7 cellular contexts compared by ENCODE assay signal in genomic region chr4:67288964-67289363, GRCh38.
DNase-seq lines count a peak whose midpoint lies in the region; ATAC-seq, FAIRE-seq and TF ChIP-seq lines count a peak whose summit lies in the region.

No MANE protein-coding gene starts in this region.

- TF ChIP-seq POLR2A in GM12891 (IDR thresholded peaks at IDR 0.05; ENCODE audit: low read depth, low read length), result no peak
- no peak for TF ChIP-seq POLR2A in H1 (IDR thresholded peaks at IDR 0.05; ENCODE audit: control extremely low read depth in 1 of 2, low read depth in 2 of 2, low read length in 2 of 2)
- TF ChIP-seq POLR2A in spleen (IDR thresholded peaks at IDR 0.05), result no peak

- no peak overlapping the region for H4K91ac ChIP-seq in H1 (replicated peaks; ENCODE audit: insufficient read length, low read length)

- H2AK5ac ChIP-seq in H1 (ENCODE audit: low read depth, low read length), result no peak overlapping the region

- no peak overlapping the region for H3K4me3 ChIP-seq in H1 (ENCODE audit: extremely low read depth in 1 of 4, insufficient read depth in 2 of 4, low read depth in 3 of 4, low read length in 4 of 4)
- no peak overlapping the region for H3K4me3 ChIP-seq in spleen
- no peak overlapping the region for H3K4me3 ChIP-seq in naive thymus-derived CD4-positive, alpha-beta T cell (ENCODE audit: low read length)

- H3K4me1 Mint-ChIP-seq in naive thymus-derived CD4-positive, alpha-beta T cell, result no peaks in the 10 kb centered on the region
- no peaks in the 10 kb centered on the region for H3K4me1 Mint-ChIP-seq in activated CD8-positive, alpha-beta memory T cell treated with anti-CD3 and anti-CD28 coated beads, Interleukin-2, amount 10 ng/mL, durations not matched to agents 7 days and 5 days

- POLR2A ChIA-PET in H1 (lab: Charles Lee; ENCODE audit: partially characterized antibody), result no interaction called here
- POLR2A ChIA-PET in naive thymus-derived CD4-positive, alpha-beta T cell (lab: Charles Lee), result no interaction called here

- intact Hi-C loops in spleen (cut with DNase I; ENCODE audit: low total_unique reads), result no loop called here
- intact Hi-C loops in naive thymus-derived CD4-positive, alpha-beta T cell (cut with micrococcal nuclease), result no loop called here

- no peaks in the 10 kb centered on the region for H3K23me2 ChIP-seq in H1 (ENCODE audit: low read depth, low read length)

- no peak overlapping the region for H2AFZ ChIP-seq in H1 (ENCODE audit: low read length)

- H4K5ac ChIP-seq in H1 (ENCODE audit: insufficient read length, low read depth, low read length), result no peak overlapping the region

- no peaks in the 10 kb centered on the region for H3K79me1 ChIP-seq in H1 (ENCODE audit: low read depth, low read length)

- TF ChIP-seq CTCF in H1 (IDR thresholded peaks at IDR 0.05; ENCODE audit: control extremely low read depth in 1 of 3, insufficient read depth in 1 of 3, low read depth in 1 of 3, low read length in 3 of 3) (peak; percentile 78 to 91 (median 87)), spleen (IDR thresholded peaks at IDR 0.05 in 8 of 11, conservative IDR thresholded peaks at IDR 0.05 in 3 of 11) (no peak)

- H3K36me3 Mint-ChIP-seq in naive thymus-derived CD4-positive, alpha-beta T cell, result no peaks in the 10 kb centered on the region
- no peaks in the 10 kb centered on the region for H3K36me3 Mint-ChIP-seq in activated CD8-positive, alpha-beta memory T cell treated with anti-CD3 and anti-CD28 coated beads, Interleukin-2, amount 10 ng/mL, durations not matched to agents 7 days and 5 days

- no peak overlapping the region for H3K56ac ChIP-seq in H1 (replicated peaks; ENCODE audit: insufficient read length, low read depth, low read length)

- H3K14ac ChIP-seq in H1 (ENCODE audit: insufficient read length), result no peak overlapping the region

- no peak overlapping the region for H2BK120ac ChIP-seq in H1 (replicated peaks; ENCODE audit: low read depth, low read length)

- DNase-seq in GM12891 (ENCODE audit: insufficient read length, low spot score) (peak; percentile 17), H4 (ENCODE audit: low spot score) (peak; percentile 49), NCI-H345 treated with DMSO at 0.1 percent for 48 hours (lab: John Stamatoyannopoulos, UW; ENCODE audit: unreplicated experiment) (peak; percentile 0), H1 (ENCODE audit: low read depth in 1 of 2, low spot score in 2 of 2) (peak; percentile 46 to 75), spleen (no peak)
- no peak for DNase-seq in naive thymus-derived CD4-positive, alpha-beta T cell
- DNase-seq in activated CD8-positive, alpha-beta memory T cell treated with anti-CD3 and anti-CD28 coated beads, Interleukin-2, amount 10 ng/mL, durations not matched to agents 7 days and 5 days, result no peak

- no peak overlapping the region for H2BK15ac ChIP-seq in H1 (ENCODE audit: low read length)

- no peak overlapping the region for H3K9ac ChIP-seq in H1 (replicated peaks in 1 of 4; ENCODE audit: extremely low read depth in 1 of 4, low read depth in 3 of 4, low read length in 3 of 4)

- H3K4me3 Mint-ChIP-seq in naive thymus-derived CD4-positive, alpha-beta T cell, result no peak overlapping the region
- H3K4me3 Mint-ChIP-seq in activated CD8-positive, alpha-beta memory T cell treated with anti-CD3 and anti-CD28 coated beads, Interleukin-2, amount 10 ng/mL, durations not matched to agents 7 days and 5 days, result no peak overlapping the region

- no peak overlapping the region for H3K4ac ChIP-seq in H1 (replicated peaks; ENCODE audit: insufficient read length, low read depth, low read length)

- no peak overlapping the region for H3K27ac Mint-ChIP-seq in naive thymus-derived CD4-positive, alpha-beta T cell
- no peak overlapping the region for H3K27ac Mint-ChIP-seq in activated CD8-positive, alpha-beta memory T cell treated with anti-CD3 and anti-CD28 coated beads, Interleukin-2, amount 10 ng/mL, durations not matched to agents 7 days and 5 days

- no peak overlapping the region for H4K8ac ChIP-seq in H1 (ENCODE audit: extremely low read depth, insufficient read depth, low read length)

- H3K4me2 ChIP-seq in H1 (ENCODE audit: insufficient read depth in 1 of 2, low read depth in 2 of 2, low read length in 2 of 2), result no peak overlapping the region

- no peaks in the 10 kb centered on the region for H3K27me3 ChIP-seq in H1 (replicated peaks in 1 of 4; ENCODE audit: control insufficient read depth in 3 of 4, extremely low read depth in 1 of 4, insufficient read depth in 3 of 4, low read length in 3 of 4)
- H3K27me3 ChIP-seq in spleen (replicated peaks in 1 of 7), result no peaks in the 10 kb centered on the region
- H3K27me3 ChIP-seq in naive thymus-derived CD4-positive, alpha-beta T cell (ENCODE audit: control insufficient read depth in 2 of 2, insufficient read depth in 2 of 2, low read length in 2 of 2), result no peaks in the 10 kb centered on the region

- no peak for ATAC-seq in naive thymus-derived CD4-positive, alpha-beta T cell
- ATAC-seq in activated CD8-positive, alpha-beta memory T cell treated with anti-CD3 and anti-CD28 coated beads, Interleukin-2, amount 10 ng/mL, durations not matched to agents 7 days and 5 days, result no peak

- H4K20me1 ChIP-seq in H1 (replicated peaks in 1 of 2; ENCODE audit: control insufficient read depth in 1 of 2, insufficient read depth in 2 of 2, low read length in 2 of 2), result no peaks in the 10 kb centered on the region

- H3K79me2 ChIP-seq in H1 (ENCODE audit: control insufficient read depth in 1 of 2, insufficient read depth in 2 of 2, low read length in 2 of 2), result no peaks in the 10 kb centered on the region

- H3K9me3 Mint-ChIP-seq in naive thymus-derived CD4-positive, alpha-beta T cell, result peaks cover 0 to 11% (median 0%) of the 10 kb centered on the region in 11 donors
- no peaks in the 10 kb centered on the region for H3K9me3 Mint-ChIP-seq in activated CD8-positive, alpha-beta memory T cell treated with anti-CD3 and anti-CD28 coated beads, Interleukin-2, amount 10 ng/mL, durations not matched to agents 7 days and 5 days (ENCODE audit: low read depth)

- peak; percentile 93 to 94 for TF ChIP-seq RAD21 in H1 (IDR thresholded peaks at IDR 0.05 in 1 of 2, conservative IDR thresholded peaks at IDR 0.05 in 1 of 2; ENCODE audit: low read depth in 2 of 2, low read length in 2 of 2)

- peaks cover 0 to 6% (median 0%) of the 10 kb centered on the region in 4 experiments; a peak in 1 of 8 replicates for H3K36me3 ChIP-seq in H1 (ENCODE audit: control insufficient read depth in 2 of 4, insufficient read depth in 4 of 4, low read length in 3 of 4)
- no peaks in the 10 kb centered on the region for H3K36me3 ChIP-seq in spleen
- no peaks in the 10 kb centered on the region for H3K36me3 ChIP-seq in naive thymus-derived CD4-positive, alpha-beta T cell (ENCODE audit: control insufficient read depth in 2 of 3, insufficient read depth in 3 of 3, low read length in 3 of 3)

- no peak overlapping the region for H3K18ac ChIP-seq in H1 (ENCODE audit: extremely low read depth, low read length)

- H3K4me1 ChIP-seq in H1 (replicated peaks in 1 of 4; ENCODE audit: control insufficient read depth in 3 of 4, insufficient read depth in 4 of 4, low read length in 3 of 4), result peaks cover 0 to 4% (median 2%) of the 10 kb centered on the region in 4 experiments; a peak in 2 of 7 replicates
- no peaks in the 10 kb centered on the region for H3K4me1 ChIP-seq in spleen
- no peaks in the 10 kb centered on the region for H3K4me1 ChIP-seq in naive thymus-derived CD4-positive, alpha-beta T cell (ENCODE audit: control insufficient read depth in 2 of 2, insufficient read depth in 2 of 2, low read length in 2 of 2)

- CTCF ChIA-PET in H1 (lab: Charles Lee; ENCODE audit: partially characterized antibody), result interaction anchor here (0.7 to 3.2 kb wide), 26 partner anchors 9 to 529 kb away, joined by 3 to 15 read pairs (median 4); no protein-coding TSS in a partner anchor
- CTCF ChIA-PET in naive thymus-derived CD4-positive, alpha-beta T cell (lab: Charles Lee), result no interaction called here
- CTCF ChIA-PET in activated CD8-positive, alpha-beta memory T cell treated with anti-CD3 and anti-CD28 coated beads, Interleukin-2, amount 10 ng/mL, durations not matched to agents 7 days and 5 days (lab: Charles Lee), result interaction anchor here (1.3 kb wide), 1 partner anchor 42 kb away, joined by 4 read pairs; no protein-coding TSS in a partner anchor

- no peak overlapping the region for H2BK5ac ChIP-seq in H1 (ENCODE audit: low read depth, low read length)

- no peak for TF ChIP-seq EP300 in H1 (IDR thresholded peaks at IDR 0.05; ENCODE audit: borderline replicate concordance in 1 of 2, low read depth in 2 of 2, low read length in 2 of 2)

- H3K27ac ChIP-seq in H1 (ENCODE audit: low read depth, low read length), result no peak overlapping the region
- no peak overlapping the region for H3K27ac ChIP-seq in spleen
- no peak overlapping the region for H3K27ac ChIP-seq in naive thymus-derived CD4-positive, alpha-beta T cell (ENCODE audit: low read depth, low read length)

- FAIRE-seq in GM12891 (lab: Jason Lieb, UNC) (peak; percentile 52), H1 (lab: Jason Lieb, UNC) (peak; percentile 90)

- peaks cover 0 to 5% (median 3%) of the 10 kb centered on the region in 5 donors for H3K27me3 Mint-ChIP-seq in naive thymus-derived CD4-positive, alpha-beta T cell
- H3K27me3 Mint-ChIP-seq in activated CD8-positive, alpha-beta memory T cell treated with anti-CD3 and anti-CD28 coated beads, Interleukin-2, amount 10 ng/mL, durations not matched to agents 7 days and 5 days, result no peaks in the 10 kb centered on the region

- WGBS in H1 (ENCODE audit: extremely low coverage in 1 of 2, insufficient coverage in 1 of 2, insufficient read length in 1 of 2, insufficient replicate concordance in 2 of 2, low coverage in 1 of 2, low lambda C conversion rate in 2 of 2, missing lambda C conversion rate in 1 of 2), 2 experiments, result 72% methylated on average over 4 of the region's 4 CpGs; no CpG with 5 or more reads in 1 of the 2 experiments
- whole genome bisulfite sequencing in spleen, 5 donors, result 59 to 64% (median 61%) methylated on average over 4 of the region's 4 CpGs

- H3K23ac ChIP-seq in H1 (ENCODE audit: insufficient read length), result no peak overlapping the region

- H2BK12ac ChIP-seq in H1 (ENCODE audit: low read depth, low read length), result no peak overlapping the region

- no peak overlapping the region for H2BK20ac ChIP-seq in H1 (ENCODE audit: low read length)

- H3K9me3 ChIP-seq in H1 (ENCODE audit: insufficient read depth in 2 of 2, low read depth in 1 of 2, low read length in 1 of 2), result peaks cover 0 to 16% of the 10 kb centered on the region in 2 experiments; a peak in 2 of 4 replicates
- H3K9me3 ChIP-seq in spleen, result peaks cover 0 to 9% (median 0%) of the 10 kb centered on the region in 8 donors
- H3K9me3 ChIP-seq in naive thymus-derived CD4-positive, alpha-beta T cell (ENCODE audit: control insufficient read depth in 2 of 3, low read length in 3 of 3), result no peaks in the 10 kb centered on the region

TF ChIP-seq in GM12891, 5 proteins besides CTCF, POLR2A, EP300 and RAD21 (continues in another document):
- TF ChIP-seq POLR2AphosphoS5 (IDR thresholded peaks at IDR 0.05; ENCODE audit: low read depth, low read length), result no peak
- TF ChIP-seq SPI1 (IDR thresholded peaks at IDR 0.05; ENCODE audit: low read depth, low read length), result no peak
- TF ChIP-seq POU2F2 (IDR thresholded peaks at IDR 0.05; ENCODE audit: low read depth, low read length), result no peak

TF ChIP-seq in H1, 55 proteins besides CTCF, POLR2A, EP300 and RAD21 (continues in another document):
- TF ChIP-seq CTBP2 (IDR thresholded peaks at IDR 0.05; ENCODE audit: borderline replicate concordance, insufficient read depth, insufficient read length, low read length) (no peak), CEBPB (IDR thresholded peaks at IDR 0.05; ENCODE audit: low read depth, low read length) (no peak)

Comparison
In these comparisons a context has a peak if more than half of its experiments do, and no peak if none do; other contexts are left out.
1. DNase-seq: peak in GM12891 (single experiment), H4 (single experiment), NCI-H345 treated with DMSO at 0.1 percent for 48 hours (single experiment) and H1 (2 of 2); none in spleen (single experiment), naive thymus-derived CD4-positive, alpha-beta T cell (0 of 9) and activated CD8-positive, alpha-beta memory T cell treated with anti-CD3 and anti-CD28 coated beads, Interleukin-2, amount 10 ng/mL, durations not matched to agents 7 days and 5 days (single experiment).
2. CTCF ChIP-seq: peak in H1 (3 of 3); none in spleen (0 of 11).